1 cellular context compared by ENCODE assay signal in the genomic region with DNA sequence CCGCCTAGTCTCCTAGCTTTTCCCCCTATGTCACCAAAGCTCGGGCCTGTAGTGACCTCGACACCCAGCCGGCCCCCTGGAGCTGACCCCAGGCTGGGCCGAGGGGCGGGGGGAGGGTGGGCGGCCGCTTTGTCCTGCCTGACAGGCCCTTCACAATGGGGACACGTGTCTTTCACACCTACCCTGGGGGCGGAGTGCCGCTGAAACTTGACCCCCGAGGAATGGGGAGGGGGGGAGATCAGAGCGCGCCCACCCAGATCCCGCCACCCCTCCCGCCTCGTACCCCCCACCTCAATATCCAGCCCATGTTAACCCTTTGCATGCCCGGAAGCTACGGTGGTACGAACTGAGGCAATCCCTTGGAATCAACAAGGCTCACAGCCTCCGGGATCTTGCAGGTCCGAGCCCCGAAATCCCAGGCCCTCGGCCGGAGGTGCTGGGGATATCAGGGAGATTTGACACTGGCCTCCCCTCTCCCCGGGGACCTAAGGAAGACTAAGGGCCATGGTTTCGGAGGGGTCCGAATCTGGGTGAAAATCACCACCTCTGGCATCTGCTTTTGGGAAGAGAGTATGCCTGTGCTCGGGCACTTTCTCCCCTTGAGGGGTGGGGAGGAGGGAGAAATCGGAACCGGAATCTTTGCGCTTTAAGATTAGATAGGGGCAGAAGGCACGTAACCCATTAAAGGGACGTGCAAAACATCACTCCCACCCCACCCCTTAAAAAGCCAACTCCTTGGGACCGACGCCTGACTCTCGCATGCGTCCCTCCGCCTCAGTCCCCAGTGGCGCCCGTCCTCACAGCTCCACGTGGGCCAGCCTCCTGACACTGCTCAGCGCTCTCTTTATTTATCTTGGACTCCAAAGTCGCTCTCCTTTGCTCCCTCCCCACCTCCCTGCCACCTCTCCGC.
A peak's percentile ranks its signal among the peaks of the same experiment; 100 is the strongest.
TF ChIP-seq lines count a peak whose summit lies in the region.

No MANE protein-coding gene starts in this region.

TF ChIP-seq in H1, 55 proteins besides CTCF, POLR2A, EP300 and RAD21 (continued from another document):
- TF ChIP-seq USF2 (IDR thresholded peaks at IDR 0.05; ENCODE audit: low read length): no peak
- TF ChIP-seq YY1 (IDR thresholded peaks at IDR 0.05; ENCODE audit: low read depth, low read length): no peak
- TF ChIP-seq RFX5 (IDR thresholded peaks at IDR 0.05; ENCODE audit: borderline replicate concordance, low read depth, low read length): no peak
- peak; percentile 74 for TF ChIP-seq ASH2L (IDR thresholded peaks at IDR 0.05; ENCODE audit: low read length)
- peak in 1 of 2 experiments; percentile 38; a peak in 1 of 4 replicates for TF ChIP-seq SIN3A (conservative IDR thresholded peaks at IDR 0.05 in 1 of 2, IDR thresholded peaks at IDR 0.05 in 1 of 2; ENCODE audit: low read depth in 1 of 2, low read length in 2 of 2)
- TF ChIP-seq MAFK (IDR thresholded peaks at IDR 0.05; ENCODE audit: low read depth, low read length): no peak
- no peak for TF ChIP-seq SIX5 (IDR thresholded peaks at IDR 0.05; ENCODE audit: low read depth, low read length)
- TF ChIP-seq TAF1 (IDR thresholded peaks at IDR 0.05; ENCODE audit: low read depth, low read length): 0 out of 2 replicates have a peak, but pooled peaks have one; percentile 16
- no peak for TF ChIP-seq CEBPB (IDR thresholded peaks at IDR 0.05; ENCODE audit: low read depth, low read length)
- TF ChIP-seq SP4 (IDR thresholded peaks at IDR 0.05; ENCODE audit: low read length): no peak
- TF ChIP-seq ZNF274 (IDR thresholded peaks at IDR 0.05; ENCODE audit: borderline replicate concordance, extremely low read depth, low read length): no peak
- peak; percentile 77 for TF ChIP-seq E2F6 (IDR thresholded peaks at IDR 0.05)
- TF ChIP-seq, protein P1, sequence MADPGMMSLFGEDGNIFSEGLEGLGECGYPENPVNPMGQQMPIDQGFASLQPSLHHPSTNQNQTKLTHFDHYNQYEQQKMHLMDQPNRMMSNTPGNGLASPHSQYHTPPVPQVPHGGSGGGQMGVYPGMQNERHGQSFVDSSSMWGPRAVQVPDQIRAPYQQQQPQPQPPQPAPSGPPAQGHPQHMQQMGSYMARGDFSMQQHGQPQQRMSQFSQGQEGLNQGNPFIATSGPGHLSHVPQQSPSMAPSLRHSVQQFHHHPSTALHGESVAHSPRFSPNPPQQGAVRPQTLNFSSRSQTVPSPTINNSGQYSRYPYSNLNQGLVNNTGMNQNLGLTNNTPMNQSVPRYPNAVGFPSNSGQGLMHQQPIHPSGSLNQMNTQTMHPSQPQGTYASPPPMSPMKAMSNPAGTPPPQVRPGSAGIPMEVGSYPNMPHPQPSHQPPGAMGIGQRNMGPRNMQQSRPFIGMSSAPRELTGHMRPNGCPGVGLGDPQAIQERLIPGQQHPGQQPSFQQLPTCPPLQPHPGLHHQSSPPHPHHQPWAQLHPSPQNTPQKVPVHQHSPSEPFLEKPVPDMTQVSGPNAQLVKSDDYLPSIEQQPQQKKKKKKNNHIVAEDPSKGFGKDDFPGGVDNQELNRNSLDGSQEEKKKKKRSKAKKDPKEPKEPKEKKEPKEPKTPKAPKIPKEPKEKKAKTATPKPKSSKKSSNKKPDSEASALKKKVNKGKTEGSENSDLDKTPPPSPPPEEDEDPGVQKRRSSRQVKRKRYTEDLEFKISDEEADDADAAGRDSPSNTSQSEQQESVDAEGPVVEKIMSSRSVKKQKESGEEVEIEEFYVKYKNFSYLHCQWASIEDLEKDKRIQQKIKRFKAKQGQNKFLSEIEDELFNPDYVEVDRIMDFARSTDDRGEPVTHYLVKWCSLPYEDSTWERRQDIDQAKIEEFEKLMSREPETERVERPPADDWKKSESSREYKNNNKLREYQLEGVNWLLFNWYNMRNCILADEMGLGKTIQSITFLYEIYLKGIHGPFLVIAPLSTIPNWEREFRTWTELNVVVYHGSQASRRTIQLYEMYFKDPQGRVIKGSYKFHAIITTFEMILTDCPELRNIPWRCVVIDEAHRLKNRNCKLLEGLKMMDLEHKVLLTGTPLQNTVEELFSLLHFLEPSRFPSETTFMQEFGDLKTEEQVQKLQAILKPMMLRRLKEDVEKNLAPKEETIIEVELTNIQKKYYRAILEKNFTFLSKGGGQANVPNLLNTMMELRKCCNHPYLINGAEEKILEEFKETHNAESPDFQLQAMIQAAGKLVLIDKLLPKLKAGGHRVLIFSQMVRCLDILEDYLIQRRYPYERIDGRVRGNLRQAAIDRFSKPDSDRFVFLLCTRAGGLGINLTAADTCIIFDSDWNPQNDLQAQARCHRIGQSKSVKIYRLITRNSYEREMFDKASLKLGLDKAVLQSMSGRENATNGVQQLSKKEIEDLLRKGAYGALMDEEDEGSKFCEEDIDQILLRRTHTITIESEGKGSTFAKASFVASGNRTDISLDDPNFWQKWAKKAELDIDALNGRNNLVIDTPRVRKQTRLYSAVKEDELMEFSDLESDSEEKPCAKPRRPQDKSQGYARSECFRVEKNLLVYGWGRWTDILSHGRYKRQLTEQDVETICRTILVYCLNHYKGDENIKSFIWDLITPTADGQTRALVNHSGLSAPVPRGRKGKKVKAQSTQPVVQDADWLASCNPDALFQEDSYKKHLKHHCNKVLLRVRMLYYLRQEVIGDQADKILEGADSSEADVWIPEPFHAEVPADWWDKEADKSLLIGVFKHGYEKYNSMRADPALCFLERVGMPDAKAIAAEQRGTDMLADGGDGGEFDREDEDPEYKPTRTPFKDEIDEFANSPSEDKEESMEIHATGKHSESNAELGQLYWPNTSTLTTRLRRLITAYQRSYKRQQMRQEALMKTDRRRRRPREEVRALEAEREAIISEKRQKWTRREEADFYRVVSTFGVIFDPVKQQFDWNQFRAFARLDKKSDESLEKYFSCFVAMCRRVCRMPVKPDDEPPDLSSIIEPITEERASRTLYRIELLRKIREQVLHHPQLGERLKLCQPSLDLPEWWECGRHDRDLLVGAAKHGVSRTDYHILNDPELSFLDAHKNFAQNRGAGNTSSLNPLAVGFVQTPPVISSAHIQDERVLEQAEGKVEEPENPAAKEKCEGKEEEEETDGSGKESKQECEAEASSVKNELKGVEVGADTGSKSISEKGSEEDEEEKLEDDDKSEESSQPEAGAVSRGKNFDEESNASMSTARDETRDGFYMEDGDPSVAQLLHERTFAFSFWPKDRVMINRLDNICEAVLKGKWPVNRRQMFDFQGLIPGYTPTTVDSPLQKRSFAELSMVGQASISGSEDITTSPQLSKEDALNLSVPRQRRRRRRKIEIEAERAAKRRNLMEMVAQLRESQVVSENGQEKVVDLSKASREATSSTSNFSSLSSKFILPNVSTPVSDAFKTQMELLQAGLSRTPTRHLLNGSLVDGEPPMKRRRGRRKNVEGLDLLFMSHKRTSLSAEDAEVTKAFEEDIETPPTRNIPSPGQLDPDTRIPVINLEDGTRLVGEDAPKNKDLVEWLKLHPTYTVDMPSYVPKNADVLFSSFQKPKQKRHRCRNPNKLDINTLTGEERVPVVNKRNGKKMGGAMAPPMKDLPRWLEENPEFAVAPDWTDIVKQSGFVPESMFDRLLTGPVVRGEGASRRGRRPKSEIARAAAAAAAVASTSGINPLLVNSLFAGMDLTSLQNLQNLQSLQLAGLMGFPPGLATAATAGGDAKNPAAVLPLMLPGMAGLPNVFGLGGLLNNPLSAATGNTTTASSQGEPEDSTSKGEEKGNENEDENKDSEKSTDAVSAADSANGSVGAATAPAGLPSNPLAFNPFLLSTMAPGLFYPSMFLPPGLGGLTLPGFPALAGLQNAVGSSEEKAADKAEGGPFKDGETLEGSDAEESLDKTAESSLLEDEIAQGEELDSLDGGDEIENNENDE (IDR thresholded peaks at IDR 0.05; ENCODE audit: insufficient replicate concordance, low read length): no peak
- no peak for TF ChIP-seq GTF2F1 (IDR thresholded peaks at IDR 0.05; ENCODE audit: borderline replicate concordance, low read depth, low read length)
- TF ChIP-seq POU5F1 (IDR thresholded peaks at IDR 0.05; ENCODE audit: low read depth, low read length): no peak
- TF ChIP-seq TBP (IDR thresholded peaks at IDR 0.05; ENCODE audit: low read depth, low read length): peak; percentile 58; the same call in 1 of the 2 replicates
- TF ChIP-seq TCF12 (IDR thresholded peaks at IDR 0.05; ENCODE audit: low read depth, low read length): no peak
- TF ChIP-seq CTBP2 (IDR thresholded peaks at IDR 0.05; ENCODE audit: borderline replicate concordance, insufficient read depth, insufficient read length, low read length): peak; percentile 89
- TF ChIP-seq SP2 (IDR thresholded peaks at IDR 0.05; ENCODE audit: low read length): no peak
- peak; percentile 65 for TF ChIP-seq KDM4A (IDR thresholded peaks at IDR 0.05; ENCODE audit: low read depth, low read length, severe bottlenecking)
- peak; percentile 64; the same call in 1 of the 2 replicates for TF ChIP-seq RBBP5 (IDR thresholded peaks at IDR 0.05; ENCODE audit: borderline replicate concordance, low read depth, low read length)
- TF ChIP-seq NANOG (IDR thresholded peaks at IDR 0.05; ENCODE audit: insufficient read depth, low read depth, low read length, poor library complexity, severe bottlenecking): no peak
- TF ChIP-seq BACH1 (IDR thresholded peaks at IDR 0.05; ENCODE audit: low read length): no peak
- TF ChIP-seq EGR1 (IDR thresholded peaks at IDR 0.05; ENCODE audit: borderline replicate concordance, low read depth, low read length): no peak
- TF ChIP-seq, protein P2, sequence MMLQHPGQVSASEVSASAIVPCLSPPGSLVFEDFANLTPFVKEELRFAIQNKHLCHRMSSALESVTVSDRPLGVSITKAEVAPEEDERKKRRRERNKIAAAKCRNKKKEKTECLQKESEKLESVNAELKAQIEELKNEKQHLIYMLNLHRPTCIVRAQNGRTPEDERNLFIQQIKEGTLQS (IDR thresholded peaks at IDR 0.05; ENCODE audit: insufficient read depth, low read depth, low read length): no peak
- TF ChIP-seq KDM1A (IDR thresholded peaks at IDR 0.05; ENCODE audit: borderline replicate concordance, low read length): no peak
- TF ChIP-seq SUZ12 (IDR thresholded peaks at IDR 0.05; ENCODE audit: low read length): no peak; the same call in 1 of the 2 replicates
- TF ChIP-seq SAP30 (IDR thresholded peaks at IDR 0.05; ENCODE audit: insufficient read depth, insufficient replicate concordance, low read length): peak; percentile 86
- no peak for TF ChIP-seq SRF (IDR thresholded peaks at IDR 0.05; ENCODE audit: low read depth, low read length)
- TF ChIP-seq CHD2 (IDR thresholded peaks at IDR 0.05; ENCODE audit: low read length): peak; percentile 31; the same call in 1 of the 2 replicates
- TF ChIP-seq JUND (IDR thresholded peaks at IDR 0.05; ENCODE audit: low read length): no peak
